2 cellular contexts compared by ENCODE assay signal in the genomic region with DNA sequence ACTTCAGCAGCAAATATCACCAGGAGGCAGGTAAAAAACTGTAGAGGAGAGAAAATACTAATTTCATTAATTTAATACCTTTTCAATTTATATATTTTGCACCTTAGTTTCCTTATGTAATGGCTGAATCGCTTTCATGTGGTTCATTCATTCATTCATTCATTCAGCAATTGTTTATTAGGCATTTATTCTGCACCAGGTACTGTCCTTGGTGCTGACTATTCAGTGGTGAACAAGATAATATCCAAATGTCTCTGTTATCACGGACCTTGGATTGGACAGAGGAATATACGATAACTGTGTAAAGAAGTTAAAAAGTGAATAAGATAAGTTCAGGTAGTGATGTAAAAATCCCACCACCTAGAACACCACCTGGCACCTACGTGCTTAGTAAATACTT.
TF ChIP-seq lines count a peak whose summit lies in the region.

No MANE protein-coding gene starts in this region.

TF ChIP-seq in IMR-90, 13 proteins besides CTCF, POLR2A, EP300 and RAD21:
- no peak for TF ChIP-seq RFX5 (IDR thresholded peaks at IDR 0.05; ENCODE audit: low read depth, low read length)
- TF ChIP-seq CEBPB (IDR thresholded peaks at IDR 0.05; ENCODE audit: low read depth, low read length), result no peak

TF ChIP-seq in K562, 482 proteins besides CTCF, POLR2A, EP300 and RAD21:
- no peak for TF ChIP-seq HEY1 (CRISPR knock-in tag; IDR thresholded peaks at IDR 0.05; ENCODE audit: borderline replicate concordance)
- TF ChIP-seq ZNF24 (IDR thresholded peaks at IDR 0.05), result peak; percentile 80
